Comparison of ENCODE assay signal across 8 cellular contexts in genomic region chr16:68842964-68843481, GRCh38. TPM values are rescaled to one million over a fixed set of nuclear protein-coding genes. Genes with fewer than 3 reads are reported as not detected.
DNase-seq lines count a peak whose midpoint lies in the region; ATAC-seq and TF ChIP-seq lines count a peak whose summit lies in the region.
"Not testable (repeated sequence)": the region's sequence is repeated elsewhere in the genome, so short reads cannot be mapped to it uniquely, and the experiment has no call there.

No MANE protein-coding gene starts in this region.

- H2BK5ac ChIP-seq in trophoblast cell (ENCODE audit: low read depth, low read length, poor library complexity), result not testable (repeated sequence)

- WGBS in esophagus squamous epithelium, 2 donors, result 52 to 60% methylated on average over 20 to 23 of the region's 23 CpGs
- 8% methylated on average over 6 of the region's 23 CpGs for WGBS in right lobe of liver (ENCODE audit: insufficient coverage, low coverage, low lambda C conversion rate, missing lambda C conversion rate)
- no CpG with 5 or more reads among the region's 23 CpGs for WGBS in trophoblast cell (ENCODE audit: extremely low coverage, insufficient coverage, insufficient read length)
- 55 to 58% methylated on average over 23 of the region's 23 CpGs for WGBS in upper lobe of left lung, 2 donors

- not testable (repeated sequence) for H4K91ac ChIP-seq in trophoblast cell (ENCODE audit: low read depth, low read length)

- H2AK5ac ChIP-seq in trophoblast cell (ENCODE audit: low read length), result not testable (repeated sequence)

- not testable (repeated sequence) for TF ChIP-seq POLR2A in esophagus squamous epithelium (IDR thresholded peaks at IDR 0.05); right lobe of liver (IDR thresholded peaks at IDR 0.05); upper lobe of left lung (IDR thresholded peaks at IDR 0.05)

- peak overlapping the region; percentile 97 for H2AFZ ChIP-seq in KMS-11 (ENCODE audit: low read depth)
- not testable (repeated sequence) for H2AFZ ChIP-seq in trophoblast cell (ENCODE audit: insufficient read depth, low read length, poor library complexity)

- not testable (repeated sequence) for TF ChIP-seq EP300 in upper lobe of left lung (IDR thresholded peaks at IDR 0.05)

- not testable (repeated sequence) for H2BK120ac ChIP-seq in trophoblast cell (ENCODE audit: insufficient read depth, low read length, poor library complexity)

- in situ Hi-C loops in astrocyte of the cerebellum (cut with HindIII; ENCODE audit: low sequenced_read_pairs), result not testable (repeated sequence)

- not testable (repeated sequence) for H3K4me3 ChIP-seq in KMS-11 (IDR thresholded peaks at IDR 0.05; ENCODE audit: insufficient read depth, low read depth, low read length)
- H3K4me3 ChIP-seq in astrocyte of the cerebellum (ENCODE audit: low read depth, low read length) (peak overlapping the region; percentile 89), esophagus squamous epithelium (peak overlapping the region; percentile 83 to 100 (median 92)), right lobe of liver (peak overlapping the region; percentile 73 to 89 (median 88)), trophoblast cell (ENCODE audit: low read depth, low read length) (peak overlapping the region; percentile 96), upper lobe of left lung (peak overlapping the region; percentile 67 to 89 (median 82))

- not testable (repeated sequence) for H3K79me1 ChIP-seq in trophoblast cell (ENCODE audit: low read length)

- peak overlapping the region; percentile 75 for H4K8ac ChIP-seq in trophoblast cell (ENCODE audit: low read depth, low read length)

- DNase-seq in astrocyte of the cerebellum (ENCODE audit: low read depth); esophagus squamous epithelium (lab: John Stamatoyannopoulos, UW); right lobe of liver; trophoblast cell; upper lobe of left lung: not testable (repeated sequence)

- H3K4ac ChIP-seq in trophoblast cell (ENCODE audit: low read depth, low read length), result not testable (repeated sequence)

- H3K9me3 ChIP-seq in ES-I3 (ENCODE audit: control insufficient read depth, insufficient read depth, low read length); esophagus squamous epithelium; right lobe of liver; trophoblast cell (ENCODE audit: insufficient read depth, low read depth, low read length); upper lobe of left lung: not testable (repeated sequence)

- H3K27me3 ChIP-seq in KMS-11 (ENCODE audit: insufficient read depth, low read depth); esophagus squamous epithelium; right lobe of liver; trophoblast cell (ENCODE audit: insufficient read depth, low read length); upper lobe of left lung: not testable (repeated sequence)

- H2BK12ac ChIP-seq in trophoblast cell (ENCODE audit: low read length), result not testable (repeated sequence)

- not testable (repeated sequence) for H3K4me1 ChIP-seq in ES-I3 (ENCODE audit: insufficient read depth, low read length); KMS-11 (ENCODE audit: low read depth, poor library complexity, severe bottlenecking); trophoblast cell (ENCODE audit: control insufficient read depth in 1 of 2, insufficient read depth in 2 of 2, low read length in 2 of 2)
- H3K4me1 ChIP-seq in esophagus squamous epithelium, result peaks cover 0 to 25% (median 7%) of the 10 kb centered on the region in 3 donors
- H3K4me1 ChIP-seq in right lobe of liver, result peaks cover 0 to 13% (median 0%) of the 10 kb centered on the region in 4 donors
- peaks cover 9 to 22% (median 15%) of the 10 kb centered on the region in 4 donors for H3K4me1 ChIP-seq in upper lobe of left lung

- not testable (repeated sequence) for H4K12ac ChIP-seq in trophoblast cell (ENCODE audit: low read depth, low read length)

- not testable (repeated sequence) for H3K36me3 ChIP-seq in ES-I3 (ENCODE audit: insufficient read depth, low read length); KMS-11 (ENCODE audit: insufficient read depth); esophagus squamous epithelium; right lobe of liver; trophoblast cell (ENCODE audit: control insufficient read depth in 1 of 2, insufficient read depth in 2 of 2, low read length in 2 of 2); upper lobe of left lung

- TF ChIP-seq CTCF in KMS-11 (conservative IDR thresholded peaks at IDR 0.05; ENCODE audit: low read depth, low read length); VCaP (conservative IDR thresholded peaks at IDR 0.05); astrocyte of the cerebellum (IDR thresholded peaks at IDR 0.05; ENCODE audit: low read depth, low read length, missing control alignments); esophagus squamous epithelium (IDR thresholded peaks at IDR 0.05); right lobe of liver (IDR thresholded peaks at IDR 0.05); upper lobe of left lung (IDR thresholded peaks at IDR 0.05): not testable (repeated sequence)

- H3K14ac ChIP-seq in trophoblast cell (ENCODE audit: low read length), result not testable (repeated sequence)

- ATAC-seq in right lobe of liver, result peak in 2 of 4 donors; percentile 3
- not testable (repeated sequence) for ATAC-seq in upper lobe of left lung (ENCODE audit: low FRiP score in 2 of 2)

- H3K9ac ChIP-seq in ES-I3 (ENCODE audit: low read depth, low read length) (peak overlapping the region; percentile 67; the same call in 1 of the 2 replicates), KMS-11 (peak overlapping the region; percentile 98)
- not testable (repeated sequence) for H3K9ac ChIP-seq in trophoblast cell (ENCODE audit: low read length)

- not testable (repeated sequence) for H3K23ac ChIP-seq in trophoblast cell (ENCODE audit: low read length)

- H3K27ac ChIP-seq in KMS-11, result peak overlapping the region; percentile 91
- H3K27ac ChIP-seq in VCaP, result peak overlapping the region; percentile 72
- H3K27ac ChIP-seq in esophagus squamous epithelium, result peak overlapping the region; percentile 82 to 95 (median 90)
- H3K27ac ChIP-seq in right lobe of liver, result peak overlapping the region; percentile 72 to 77 (median 73)
- not testable (repeated sequence) for H3K27ac ChIP-seq in trophoblast cell (ENCODE audit: low read depth, low read length)
- peak overlapping the region; percentile 79 to 93 (median 88) for H3K27ac ChIP-seq in upper lobe of left lung

- not testable (repeated sequence) for H3K79me2 ChIP-seq in KMS-11 (ENCODE audit: insufficient read depth, low read depth); trophoblast cell (ENCODE audit: control insufficient read depth, insufficient read depth, low read length, poor library complexity)

- not testable (repeated sequence) for H4K20me1 ChIP-seq in KMS-11 (ENCODE audit: insufficient read depth)

- H3K18ac ChIP-seq in trophoblast cell (ENCODE audit: low read length), result not testable (repeated sequence)

- intact Hi-C loops in esophagus squamous epithelium (cut with DNase I), result not testable (repeated sequence)
- intact Hi-C loops in right lobe of liver (cut with DNase I), result loop anchor here in 1 of 2 donors (10.0 kb wide), 1 partner anchor 272 kb away; no protein-coding TSS in a partner anchor

- H3K4me2 ChIP-seq in KMS-11, result peak overlapping the region; percentile 56; the same call in 1 of the 2 replicates
- peak overlapping the region; percentile 92 for H3K4me2 ChIP-seq in trophoblast cell (ENCODE audit: low read length)

RNA-seq across cellular contexts. Expression of gene TANGO6, which starts 0.3 kb away (rescaled TPM):
- total RNA-seq in esophagus squamous epithelium, result 10 to 100 TPM in 2 of 4 donors, 1 to 10 TPM in 2; 5.5 to 15.8 (median 10.1) TPM
- total RNA-seq in right lobe of liver, result 10 to 100 TPM; 10.9 to 15.5 (median 14.2) TPM
- 3.1 and 3.6 TPM in 2 replicates for polyA plus RNA-seq in trophoblast cell (2013)
- total RNA-seq in upper lobe of left lung, result 10 to 100 TPM; 11.7 to 30.4 (median 15.5) TPM
